13 cellular contexts compared by ENCODE assay signal in the genomic region with DNA sequence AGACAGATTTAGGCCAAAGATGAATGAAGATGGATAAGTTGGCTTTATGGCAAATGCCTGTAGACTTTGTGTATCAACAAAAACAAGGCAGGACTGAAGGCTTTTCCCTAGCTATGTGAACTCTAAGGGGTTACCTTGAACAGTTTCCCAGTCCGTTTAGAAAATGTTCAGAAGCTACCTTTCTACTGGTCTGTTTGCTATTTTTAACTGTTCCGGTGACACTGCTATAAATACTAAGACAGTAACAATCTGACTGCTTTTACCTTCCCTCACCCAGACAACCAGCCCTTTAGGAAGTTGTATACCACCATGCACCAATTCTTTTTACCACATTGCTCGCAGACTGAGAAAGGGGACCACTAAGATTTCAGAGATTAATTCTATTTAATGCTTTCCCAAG.
"Had no signal": no experiment of that assay in that cellular context is flagged by ENCODE, and none has a peak within 500 bp of the region (broad histone marks: within the 10 kb centered on the region; RNA-seq: fewer than 3 reads in every experiment).

No MANE protein-coding gene starts in this region.

- H3K9me3 ChIP-seq: tibial nerve had no signal

- H3K4me1 ChIP-seq: tibial nerve had no signal

- H3K4me3 ChIP-seq: dorsolateral prefrontal cortex, tibial nerve had no signal

- H3K27ac Mint-ChIP-seq: activated B cell treated with CpG ODN at 0.5 μM for 24 hours; activated CD4-positive, alpha-beta T cell treated with anti-CD3 and anti-CD28 coated beads, Interleukin-2, amount 10 ng/mL, durations not matched to agents 24 days and 14 days; activated naive CD4-positive, alpha-beta T cell treated with anti-CD3 and anti-CD28 coated beads, Interleukin-2, amount 10 ng/mL, durations not matched to agents 7 days and 5 days; natural killer cell treated with Interleukin-12 subunit alpha and Interleukin-12 subunit beta and Interleukin-15 and Interleukin-18, amount 100 ng/mL, for 72 hours had no signal

- H3K27ac ChIP-seq: tibial nerve had no signal

- H3K4me3 Mint-ChIP-seq: activated B cell treated with CpG ODN at 0.5 μM for 24 hours; activated CD4-positive, alpha-beta T cell treated with anti-CD3 and anti-CD28 coated beads, Interleukin-2, amount 10 ng/mL, durations not matched to agents 24 days and 14 days; activated naive CD4-positive, alpha-beta T cell treated with anti-CD3 and anti-CD28 coated beads, Interleukin-2, amount 10 ng/mL, durations not matched to agents 7 days and 5 days; natural killer cell treated with Interleukin-12 subunit alpha and Interleukin-12 subunit beta and Interleukin-15 and Interleukin-18, amount 100 ng/mL, for 72 hours had no signal

- H3K4me1 Mint-ChIP-seq: activated B cell treated with CpG ODN at 0.5 μM for 24 hours; activated CD4-positive, alpha-beta T cell treated with anti-CD3 and anti-CD28 coated beads, Interleukin-2, amount 10 ng/mL, durations not matched to agents 24 days and 14 days; activated naive CD4-positive, alpha-beta T cell treated with anti-CD3 and anti-CD28 coated beads, Interleukin-2, amount 10 ng/mL, durations not matched to agents 7 days and 5 days had no signal

- H3K27me3 Mint-ChIP-seq: activated B cell treated with CpG ODN at 0.5 μM for 24 hours; activated CD4-positive, alpha-beta T cell treated with anti-CD3 and anti-CD28 coated beads, Interleukin-2, amount 10 ng/mL, durations not matched to agents 24 days and 14 days; activated naive CD4-positive, alpha-beta T cell treated with anti-CD3 and anti-CD28 coated beads, Interleukin-2, amount 10 ng/mL, durations not matched to agents 7 days and 5 days; natural killer cell treated with Interleukin-12 subunit alpha and Interleukin-12 subunit beta and Interleukin-15 and Interleukin-18, amount 100 ng/mL, for 72 hours had no signal

- H3K36me3 Mint-ChIP-seq: activated naive CD4-positive, alpha-beta T cell treated with anti-CD3 and anti-CD28 coated beads, Interleukin-2, amount 10 ng/mL, durations not matched to agents 7 days and 5 days; natural killer cell treated with Interleukin-12 subunit alpha and Interleukin-12 subunit beta and Interleukin-15 and Interleukin-18, amount 100 ng/mL, for 72 hours had no signal

- ATAC-seq: natural killer cell treated with Interleukin-12 subunit alpha and Interleukin-12 subunit beta and Interleukin-15 and Interleukin-18, amount 100 ng/mL, for 72 hours had no signal

- H3K27me3 ChIP-seq: dorsolateral prefrontal cortex, tibial nerve had no signal

- H3K9me3 Mint-ChIP-seq: activated B cell treated with CpG ODN at 0.5 μM for 24 hours; activated CD4-positive, alpha-beta T cell treated with anti-CD3 and anti-CD28 coated beads, Interleukin-2, amount 10 ng/mL, durations not matched to agents 24 days and 14 days; activated naive CD4-positive, alpha-beta T cell treated with anti-CD3 and anti-CD28 coated beads, Interleukin-2, amount 10 ng/mL, durations not matched to agents 7 days and 5 days; natural killer cell treated with Interleukin-12 subunit alpha and Interleukin-12 subunit beta and Interleukin-15 and Interleukin-18, amount 100 ng/mL, for 72 hours had no signal

- DNase-seq: activated B cell treated with CpG ODN at 0.5 μM for 24 hours; activated CD4-positive, alpha-beta T cell treated with anti-CD3 and anti-CD28 coated beads, Interleukin-2, amount 10 ng/mL, durations not matched to agents 24 days and 14 days; activated naive CD4-positive, alpha-beta T cell treated with anti-CD3 and anti-CD28 coated beads, Interleukin-2, amount 10 ng/mL, durations not matched to agents 7 days and 5 days; dorsolateral prefrontal cortex; foreskin melanocyte; hippocampal formation; kidney glomerular epithelial cell; mammary epithelial cell; retina; small intestine; T-helper 2 cell had no signal
